ENCODE assay signal across 19 cellular contexts in the genomic region with DNA sequence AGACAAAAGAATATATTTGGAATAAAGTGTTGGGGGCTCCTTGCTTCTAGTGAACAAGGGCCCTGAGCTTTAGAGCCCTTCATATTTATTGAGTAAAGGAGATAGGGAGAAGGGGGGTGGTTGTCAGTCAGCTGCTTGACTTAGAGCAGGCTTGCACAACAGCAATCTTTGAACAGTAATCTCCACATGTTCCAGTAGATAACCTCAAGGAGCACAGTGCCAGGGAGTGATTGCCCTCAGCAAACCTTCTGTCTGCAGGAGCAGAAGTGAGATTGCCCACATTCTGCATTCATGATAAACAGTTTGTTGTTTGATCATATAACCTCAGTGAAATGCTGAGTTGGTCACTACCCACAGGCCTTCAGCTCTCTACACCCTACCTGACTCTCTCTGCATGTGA.
"Had no signal": no experiment of that assay in that cellular context is flagged by ENCODE, and none has a peak within 500 bp of the region (broad histone marks: within the 10 kb centered on the region; RNA-seq: fewer than 3 reads in every experiment).

No MANE protein-coding gene starts in this region.

- DNase-seq: KBM-7, NCI-H1092, NCI-H1105 treated with DMSO at 0.1 percent for 48 hours, NCI-H1417 treated with DMSO at 0.1 percent for 48 hours, NCI-H146, NCI-H1694 treated with DMSO at 0.1 percent for 48 hours, NCI-H1930, NCI-H2081, NCI-H2107, NCI-H2227 treated with DMSO at 0.1 percent for 48 hours, NCI-H524, NCI-H526 treated with DMSO at 0.1 percent for 48 hours, NCI-H748 treated with DMSO at 0.1 percent for 48 hours, Right ventricle myocardium superior, RPMI8226, SIG-M5 had no signal

- H3K4me3 ChIP-seq: SJSA1, SK-N-MC had no signal

- H3K27ac ChIP-seq: SJSA1, SK-N-MC had no signal

- H3K4me1 ChIP-seq: SJSA1 had no signal

- FAIRE-seq: RCC 7860 had no signal

- H3K36me3 ChIP-seq: SJSA1 had no signal
